Comparison of ENCODE assay signal across 8 cellular contexts in the genomic region with DNA sequence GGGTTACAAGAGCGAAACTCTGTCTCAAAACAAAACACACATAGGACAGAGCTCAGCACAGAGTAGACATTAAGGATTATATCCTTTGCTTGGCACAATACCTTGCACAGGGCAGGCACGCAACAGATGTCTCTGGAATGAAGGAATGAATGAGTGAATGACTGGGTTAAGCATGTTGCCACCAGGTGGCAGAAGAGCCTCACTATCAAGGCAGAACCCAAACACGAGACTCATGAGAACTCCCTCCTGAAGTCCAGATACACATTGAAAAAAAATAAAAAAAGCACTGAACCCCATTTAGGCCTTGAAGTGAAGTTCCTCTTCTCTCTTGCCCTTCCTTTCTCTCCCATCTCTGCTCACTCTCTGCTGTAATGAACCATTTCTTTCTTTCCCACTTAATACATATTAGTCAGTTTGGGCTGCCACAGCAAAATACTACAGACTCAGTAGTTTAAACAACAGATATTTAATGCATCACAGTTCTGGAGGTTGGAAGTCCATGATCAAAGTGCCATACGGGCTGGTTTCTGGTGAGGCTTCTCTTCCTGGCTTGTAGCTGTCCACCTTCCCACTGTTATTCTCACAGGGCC. TPM values are rescaled to one million over a fixed set of nuclear protein-coding genes. Genes with fewer than 3 reads are reported as not detected.
DNase-seq lines count a peak whose midpoint lies in the region; ATAC-seq lines count a peak whose summit lies in the region.

No MANE protein-coding gene starts in this region.

- intact Hi-C loops in activated CD4-positive, alpha-beta T cell treated with anti-CD3 and anti-CD28 coated beads, Interleukin-2, amount 10 ng/mL, durations not matched to agents 24 days and 14 days (cut with micrococcal nuclease), result loop anchor here (1.0 to 5.0 kb wide), 7 partner anchors 45 to 454 kb away; partner anchors contain the start of gene CFAP54

- no peaks in the 10 kb centered on the region for H3K9me3 Mint-ChIP-seq in activated CD4-positive, alpha-beta T cell treated with anti-CD3 and anti-CD28 coated beads, Interleukin-2, amount 10 ng/mL, durations not matched to agents 24 days and 14 days

- peak; percentile 83 for ATAC-seq in GM18519 (IDR thresholded peaks at IDR 0.05; ENCODE audit: low FRiP score, unreplicated experiment)
- ATAC-seq in HG03139 (IDR thresholded peaks at IDR 0.05; ENCODE audit: unreplicated experiment), result peak; percentile 84

- H3K36me3 Mint-ChIP-seq in activated CD4-positive, alpha-beta T cell treated with anti-CD3 and anti-CD28 coated beads, Interleukin-2, amount 10 ng/mL, durations not matched to agents 24 days and 14 days (ENCODE audit: low read depth), result no peaks in the 10 kb centered on the region

- peak; percentile 89 for DNase-seq in AG08395 (ENCODE audit: low spot score)
- peak; percentile 53 for DNase-seq in NCI-H446 treated with DMSO at 0.1 percent for 48 hours (lab: John Stamatoyannopoulos, UW)
- peak; percentile 92 for DNase-seq in activated CD4-positive, alpha-beta T cell treated with anti-CD3 and anti-CD28 coated beads, Interleukin-2, amount 10 ng/mL, durations not matched to agents 24 days and 14 days
- peak; percentile 95 for DNase-seq in dermis blood vessel endothelial cell
- peak; percentile 94 for DNase-seq in lung microvascular endothelial cell (ENCODE audit: low read depth in 2 of 2)
- DNase-seq in stimulated activated CD8-positive, alpha-beta memory T cell treated with anti-CD3 and anti-CD28 coated beads, Interleukin-15, amount 100 ng/mL, for 24 hours (ENCODE audit: low read depth), result peak; percentile 30

- H3K4me3 Mint-ChIP-seq in activated CD4-positive, alpha-beta T cell treated with anti-CD3 and anti-CD28 coated beads, Interleukin-2, amount 10 ng/mL, durations not matched to agents 24 days and 14 days, result no peak overlapping the region

- H3K4me1 Mint-ChIP-seq in activated CD4-positive, alpha-beta T cell treated with anti-CD3 and anti-CD28 coated beads, Interleukin-2, amount 10 ng/mL, durations not matched to agents 24 days and 14 days, result peaks cover 24% of the 10 kb centered on the region

- no peaks in the 10 kb centered on the region for H3K27me3 Mint-ChIP-seq in activated CD4-positive, alpha-beta T cell treated with anti-CD3 and anti-CD28 coated beads, Interleukin-2, amount 10 ng/mL, durations not matched to agents 24 days and 14 days

- H3K27ac Mint-ChIP-seq in activated CD4-positive, alpha-beta T cell treated with anti-CD3 and anti-CD28 coated beads, Interleukin-2, amount 10 ng/mL, durations not matched to agents 24 days and 14 days, result no peak overlapping the region

RNA-seq across cellular contexts. Expression of gene LTA4H, which starts 26.6 kb away (rescaled TPM):
- 63.4 and 64.1 TPM in 2 replicates for total RNA-seq in activated CD4-positive, alpha-beta T cell treated with anti-CD3 and anti-CD28 coated beads, Interleukin-2, amount 10 ng/mL, durations not matched to agents 24 days and 14 days
- total RNA-seq in dermis blood vessel endothelial cell (111 and 137 TPM in 2 replicates), lung microvascular endothelial cell (47.2 and 56.0 TPM in 2 replicates)

Comparison
In these comparisons a context has a peak if more than half of its experiments do, and no peak if none do; other contexts are left out.
1. Peak in every context shown above with its lines: DNase-seq and ATAC-seq.
2. DNase-seq: peak in every context shown above with its lines; median percentile 95 in dermis blood vessel endothelial cell; 94 in lung microvascular endothelial cell; 92 in activated CD4-positive, alpha-beta T cell treated with anti-CD3 and anti-CD28 coated beads, Interleukin-2, amount 10 ng/mL, durations not matched to agents 24 days and 14 days; 89 in AG08395; 53 in NCI-H446 treated with DMSO at 0.1 percent for 48 hours; 30 in stimulated activated CD8-positive, alpha-beta memory T cell treated with anti-CD3 and anti-CD28 coated beads, Interleukin-15, amount 100 ng/mL, for 24 hours.